Comparison of ENCODE assay signal across 9 cellular contexts in the genomic region with DNA sequence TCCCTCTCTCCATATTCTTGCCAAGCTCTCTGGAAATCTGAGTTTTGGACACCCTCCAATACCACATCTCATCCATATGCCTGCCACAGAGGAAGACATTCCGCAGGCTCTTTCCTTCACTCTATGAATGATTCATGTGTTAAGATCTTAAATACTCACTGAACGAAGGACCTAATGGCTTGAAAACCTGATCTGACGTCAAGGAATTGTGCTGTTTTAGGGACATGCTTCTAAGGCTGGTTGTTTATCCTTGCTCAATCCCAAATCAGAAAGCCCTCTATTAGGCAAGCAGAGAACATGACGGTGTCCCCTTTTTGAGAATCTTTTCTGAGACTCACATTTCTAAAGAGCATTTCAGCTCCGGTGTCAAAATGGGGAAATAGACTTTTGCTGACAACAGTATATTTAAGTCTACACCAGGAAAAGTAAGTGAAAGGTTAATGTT.
DNase-seq lines count a peak whose midpoint lies in the region; ATAC-seq and TF ChIP-seq lines count a peak whose summit lies in the region.
"Had no signal": no experiment of that assay in that cellular context is flagged by ENCODE, and none has a peak within 500 bp of the region (broad histone marks: within the 10 kb centered on the region; RNA-seq: fewer than 3 reads in every experiment).

No MANE protein-coding gene starts in this region.

- H3K27ac Mint-ChIP-seq in osteocyte (ENCODE audit: unreplicated experiment), result peak overlapping the region; percentile 87
- H3K27ac Mint-ChIP-seq: activated CD8-positive, alpha-beta T cell treated with anti-CD3 and anti-CD28 coated beads, Interleukin-2, amount 10 ng/mL, durations not matched to agents 7 days and 5 days had no signal

- DNase-seq in D341Med (ENCODE audit: low spot score) (peak; percentile 67), RPMI7951 (ENCODE audit: low read depth) (peak; percentile 98), fibroblast of gingiva (ENCODE audit: low read depth) (peak; percentile 100), osteocyte (ENCODE audit: extremely low spot score, unreplicated experiment) (no peak), NCI-H1105 treated with DMSO at 0.1 percent for 48 hours (lab: John Stamatoyannopoulos, UW) (no peak), NCI-H1105 (lab: John Stamatoyannopoulos, UW) (no peak), germinal center (ENCODE audit: low spot score) (no peak)
- DNase-seq: activated CD8-positive, alpha-beta T cell treated with anti-CD3 and anti-CD28 coated beads, Interleukin-2, amount 10 ng/mL, durations not matched to agents 7 days and 5 days had no signal

- TF ChIP-seq CTCF in osteocyte (IDR thresholded peaks at IDR 0.05), result no peak

- H3K4me1 Mint-ChIP-seq in osteocyte (ENCODE audit: unreplicated experiment), result peaks cover 33% of the 10 kb centered on the region

- H3K4me3 Mint-ChIP-seq in osteocyte (ENCODE audit: unreplicated experiment), result peak overlapping the region; percentile 42
- H3K4me3 Mint-ChIP-seq: activated CD8-positive, alpha-beta T cell treated with anti-CD3 and anti-CD28 coated beads, Interleukin-2, amount 10 ng/mL, durations not matched to agents 7 days and 5 days had no signal

- no peak for ATAC-seq in GM18498 (IDR thresholded peaks at IDR 0.05; ENCODE audit: unreplicated experiment)
- ATAC-seq: activated CD8-positive, alpha-beta T cell treated with anti-CD3 and anti-CD28 coated beads, Interleukin-2, amount 10 ng/mL, durations not matched to agents 7 days and 5 days had no signal

- H3K36me3 Mint-ChIP-seq in osteocyte (ENCODE audit: unreplicated experiment), result no peaks in the 10 kb centered on the region

- H3K9me3 Mint-ChIP-seq in osteocyte (ENCODE audit: unreplicated experiment), result no peaks in the 10 kb centered on the region

- no peaks in the 10 kb centered on the region for H3K27me3 Mint-ChIP-seq in osteocyte (ENCODE audit: unreplicated experiment)

Comparison
In these comparisons a context has a peak if more than half of its experiments do, and no peak if none do; other contexts are left out.
1. DNase-seq: peak in D341Med (single experiment), RPMI7951 (single experiment) and fibroblast of gingiva (single experiment); none in osteocyte (single experiment), NCI-H1105 treated with DMSO at 0.1 percent for 48 hours (single experiment), NCI-H1105 (single experiment) and germinal center (single experiment).